25 cellular contexts compared by ENCODE assay signal in genomic region chr12:85559127-85559526, GRCh38.
"Had no signal": no experiment of that assay in that cellular context is flagged by ENCODE, and none has a peak within 500 bp of the region (broad histone marks: within the 10 kb centered on the region; RNA-seq: fewer than 3 reads in every experiment).

No MANE protein-coding gene starts in this region.

- H3K4me3 Mint-ChIP-seq: activated CD4-positive, alpha-beta memory T cell treated with anti-CD3 and anti-CD28 coated beads for 36 hours; activated CD4-positive, alpha-beta T cell treated with anti-CD3 and anti-CD28 coated beads, Interleukin-2, amount 10 ng/mL, durations not matched to agents 7 days and 5 days; activated naive CD4-positive, alpha-beta T cell treated with anti-CD3 and anti-CD28 coated beads, Interleukin-2, amount 10 ng/mL, durations not matched to agents 7 days and 5 days; activated naive CD8-positive, alpha-beta T cell treated with anti-CD3 and anti-CD28 coated beads for 36 hours; T-helper 1 cell treated with Interleukin-12 subunit alpha and Interleukin-12 subunit beta and Interleukin-4 antibody, amounts not matched to agents 30 μg/mL and 1 μg/mL, for 36 hours had no signal

- H3K4me1 Mint-ChIP-seq: activated CD4-positive, alpha-beta T cell treated with anti-CD3 and anti-CD28 coated beads, Interleukin-2, amount 10 ng/mL, durations not matched to agents 7 days and 5 days; activated naive CD4-positive, alpha-beta T cell treated with anti-CD3 and anti-CD28 coated beads, Interleukin-2, amount 10 ng/mL, durations not matched to agents 7 days and 5 days; activated naive CD8-positive, alpha-beta T cell treated with anti-CD3 and anti-CD28 coated beads for 36 hours had no signal

- H3K4me3 ChIP-seq: Peyer's patch, SJCRH30 had no signal

- H3K27ac ChIP-seq: brain microvascular endothelial cell, Peyer's patch, RWPE1, SJCRH30 had no signal

- H3K36me3 Mint-ChIP-seq: activated CD4-positive, alpha-beta memory T cell treated with anti-CD3 and anti-CD28 coated beads for 36 hours; activated naive CD4-positive, alpha-beta T cell treated with anti-CD3 and anti-CD28 coated beads, Interleukin-2, amount 10 ng/mL, durations not matched to agents 7 days and 5 days; activated naive CD8-positive, alpha-beta T cell treated with anti-CD3 and anti-CD28 coated beads for 36 hours had no signal

- H3K4me1 ChIP-seq: SJCRH30 had no signal

- H3K27me3 Mint-ChIP-seq: activated CD4-positive, alpha-beta memory T cell treated with anti-CD3 and anti-CD28 coated beads for 36 hours; activated CD4-positive, alpha-beta T cell treated with anti-CD3 and anti-CD28 coated beads, Interleukin-2, amount 10 ng/mL, durations not matched to agents 7 days and 5 days; activated naive CD4-positive, alpha-beta T cell treated with anti-CD3 and anti-CD28 coated beads, Interleukin-2, amount 10 ng/mL, durations not matched to agents 7 days and 5 days; activated naive CD8-positive, alpha-beta T cell treated with anti-CD3 and anti-CD28 coated beads for 36 hours had no signal

- DNase-seq: activated CD4-positive, alpha-beta memory T cell treated with anti-CD3 and anti-CD28 coated beads for 36 hours; activated CD4-positive, alpha-beta T cell treated with anti-CD3 and anti-CD28 coated beads, Interleukin-2, amount 10 ng/mL, durations not matched to agents 7 days and 5 days; activated CD4-positive, CD25-positive, alpha-beta regulatory T cell; activated CD8-positive, alpha-beta memory T cell treated with anti-CD3 and anti-CD28 coated beads for 24 hours; activated gamma-delta T cell treated with Interleukin-2 at 50 U/mL for 16 hours; activated naive CD4-positive, alpha-beta T cell treated with anti-CD3 and anti-CD28 coated beads, Interleukin-2, amount 10 ng/mL, durations not matched to agents 7 days and 5 days; activated naive CD8-positive, alpha-beta T cell treated with anti-CD3 and anti-CD28 coated beads for 36 hours; activated T-cell treated with anti-CD3 and anti-CD28 coated beads, Interleukin-2, amount 50 U/mL, for 48 hours; brain microvascular endothelial cell; cerebellar nuclear complex; NCI-H1048; NCI-H146; NCI-H187 treated with DMSO at 0.1 percent for 48 hours; NCI-H2171; NCI-H2227 treated with DMSO at 0.1 percent for 48 hours; NCI-H526; NCI-H774; OCI-M1; Peyer's patch; Right ventricle myocardium superior; SJCRH30; T-helper 9 cell had no signal

- H3K27ac Mint-ChIP-seq: activated CD4-positive, alpha-beta memory T cell treated with anti-CD3 and anti-CD28 coated beads for 36 hours; activated CD4-positive, alpha-beta T cell treated with anti-CD3 and anti-CD28 coated beads, Interleukin-2, amount 10 ng/mL, durations not matched to agents 7 days and 5 days; activated naive CD4-positive, alpha-beta T cell treated with anti-CD3 and anti-CD28 coated beads, Interleukin-2, amount 10 ng/mL, durations not matched to agents 7 days and 5 days; activated naive CD8-positive, alpha-beta T cell treated with anti-CD3 and anti-CD28 coated beads for 36 hours; activated T-helper 2 cell treated with anti-CD3 and anti-CD28 coated beads, Interferon-gamma antibody, Interleukin-2, Interleukin-4, amounts not matched to agents 10 μg/mL and 5 μg/mL and 100 μg/mL, durations not matched to agents 14 hours and 24 hours and 36 hours; T-helper 1 cell treated with Interleukin-12 subunit alpha and Interleukin-12 subunit beta and Interleukin-4 antibody, amounts not matched to agents 30 μg/mL and 1 μg/mL, for 36 hours had no signal

- H3K9me3 Mint-ChIP-seq: activated CD4-positive, alpha-beta T cell treated with anti-CD3 and anti-CD28 coated beads, Interleukin-2, amount 10 ng/mL, durations not matched to agents 7 days and 5 days; activated naive CD4-positive, alpha-beta T cell treated with anti-CD3 and anti-CD28 coated beads, Interleukin-2, amount 10 ng/mL, durations not matched to agents 7 days and 5 days; activated naive CD8-positive, alpha-beta T cell treated with anti-CD3 and anti-CD28 coated beads for 36 hours; activated T-helper 2 cell treated with anti-CD3 and anti-CD28 coated beads, Interferon-gamma antibody, Interleukin-2, Interleukin-4, amounts not matched to agents 10 μg/mL and 5 μg/mL and 100 μg/mL, durations not matched to agents 14 hours and 24 hours and 36 hours; T-helper 1 cell treated with Interleukin-12 subunit alpha and Interleukin-12 subunit beta and Interleukin-4 antibody, amounts not matched to agents 30 μg/mL and 1 μg/mL, for 36 hours had no signal

- H3K9me3 ChIP-seq: Peyer's patch, SJCRH30 had no signal

- H3K36me3 ChIP-seq: brain microvascular endothelial cell, Peyer's patch, SJCRH30 had no signal

- H3K27me3 ChIP-seq: brain microvascular endothelial cell, Peyer's patch, SJCRH30 had no signal
